In genomic region chr1:234886081-234886874, GRCh38 we compare ENCODE assay signal across 12 cellular contexts.
DNase-seq lines count a peak whose midpoint lies in the region; ATAC-seq and TF ChIP-seq lines count a peak whose summit lies in the region.
"Had no signal": no experiment of that assay in that cellular context is flagged by ENCODE, and none has a peak within 500 bp of the region (broad histone marks: within the 10 kb centered on the region; RNA-seq: fewer than 3 reads in every experiment).

No MANE protein-coding gene starts in this region.

- no peaks in the 10 kb centered on the region for H3K27me3 ChIP-seq in esophagus squamous epithelium
- H3K27me3 ChIP-seq: neutrophil had no signal

- no peaks in the 10 kb centered on the region for H3K36me3 Mint-ChIP-seq in nephron progenitor cell (ENCODE audit: low read depth)

- H3K36me3 ChIP-seq in esophagus squamous epithelium: no peaks in the 10 kb centered on the region
- H3K36me3 ChIP-seq in urinary bladder (ENCODE audit: insufficient read depth): no peaks in the 10 kb centered on the region
- H3K36me3 ChIP-seq: neutrophil had no signal

- H3K4me3 ChIP-seq in esophagus squamous epithelium (no peak overlapping the region), urinary bladder (ENCODE audit: low read depth, low read length) (no peak overlapping the region)

- peaks cover 5% of the 10 kb centered on the region for H3K9me3 Mint-ChIP-seq in nephron progenitor cell

- no peaks in the 10 kb centered on the region for H3K27me3 Mint-ChIP-seq in nephron progenitor cell (ENCODE audit: low read depth, poor library complexity)

- 53 to 64% methylated on average over 6 to 10 of the region's 11 CpGs for WGBS in esophagus squamous epithelium, 2 donors
- WGBS in urinary bladder: 63% methylated on average over 11 of the region's 11 CpGs

- peak overlapping the region in 3 of 4 donors; percentile 51 to 63 (median 54) for H3K27ac ChIP-seq in esophagus squamous epithelium
- H3K27ac ChIP-seq in urinary bladder (ENCODE audit: low read depth): peak overlapping the region; percentile 30
- H3K27ac ChIP-seq: neutrophil had no signal

- TF ChIP-seq CTCF in esophagus squamous epithelium (IDR thresholded peaks at IDR 0.05) (no peak), nephron progenitor cell (IDR thresholded peaks at IDR 0.05) (no peak)

- peaks cover 9 to 31% (median 17%) of the 10 kb centered on the region in 3 donors for H3K4me1 ChIP-seq in esophagus squamous epithelium
- peaks cover 3% of the 10 kb centered on the region for H3K4me1 ChIP-seq in urinary bladder (ENCODE audit: insufficient read depth)

- intact Hi-C loops in esophagus squamous epithelium (cut with DNase I): no loop called here

- H3K27ac Mint-ChIP-seq in nephron progenitor cell: peak overlapping the region; percentile 86
- H3K27ac Mint-ChIP-seq: activated naive CD4-positive, alpha-beta T cell treated with anti-CD3 and anti-CD28 coated beads for 36 hours had no signal

- H3K4me1 Mint-ChIP-seq in nephron progenitor cell: peaks cover 70% of the 10 kb centered on the region

- DNase-seq in NCI-H2171 treated with DMSO at 0.1 percent for 48 hours (lab: John Stamatoyannopoulos, UW) (peak; percentile 54), NCI-H2171 (lab: John Stamatoyannopoulos, UW) (no peak), esophagus squamous epithelium (lab: John Stamatoyannopoulos, UW) (no peak), nephron progenitor cell (no peak)
- no peak for DNase-seq in activated CD8-positive, alpha-beta memory T cell treated with anti-CD3 and anti-CD28 coated beads, Interleukin-2, amount 50 U/mL, for 4 hours
- no peak for DNase-seq in activated CD4-positive, alpha-beta T cell treated with anti-CD3 and anti-CD28 coated beads for 1 hour
- DNase-seq: activated naive CD4-positive, alpha-beta T cell treated with anti-CD3 and anti-CD28 coated beads for 36 hours; effector CD4-positive, alpha-beta T cell; stimulated activated CD4-positive, alpha-beta T cell treated with anti-CD3 and anti-CD28 coated beads, Interleukin-4, amount 100 ng/mL, for 24 hours had no signal

- H3K4me3 Mint-ChIP-seq in nephron progenitor cell: no peak overlapping the region
- H3K4me3 Mint-ChIP-seq: activated naive CD4-positive, alpha-beta T cell treated with anti-CD3 and anti-CD28 coated beads for 36 hours had no signal

- no peaks in the 10 kb centered on the region for H3K9me3 ChIP-seq in esophagus squamous epithelium
- H3K9me3 ChIP-seq: neutrophil had no signal

- no peak for TF ChIP-seq POLR2A in esophagus squamous epithelium (IDR thresholded peaks at IDR 0.05)

- no peak for ATAC-seq in HG03095 (IDR thresholded peaks at IDR 0.05; ENCODE audit: unreplicated experiment)
